ENCODE assay signal across 21 cellular contexts in the genomic region with DNA sequence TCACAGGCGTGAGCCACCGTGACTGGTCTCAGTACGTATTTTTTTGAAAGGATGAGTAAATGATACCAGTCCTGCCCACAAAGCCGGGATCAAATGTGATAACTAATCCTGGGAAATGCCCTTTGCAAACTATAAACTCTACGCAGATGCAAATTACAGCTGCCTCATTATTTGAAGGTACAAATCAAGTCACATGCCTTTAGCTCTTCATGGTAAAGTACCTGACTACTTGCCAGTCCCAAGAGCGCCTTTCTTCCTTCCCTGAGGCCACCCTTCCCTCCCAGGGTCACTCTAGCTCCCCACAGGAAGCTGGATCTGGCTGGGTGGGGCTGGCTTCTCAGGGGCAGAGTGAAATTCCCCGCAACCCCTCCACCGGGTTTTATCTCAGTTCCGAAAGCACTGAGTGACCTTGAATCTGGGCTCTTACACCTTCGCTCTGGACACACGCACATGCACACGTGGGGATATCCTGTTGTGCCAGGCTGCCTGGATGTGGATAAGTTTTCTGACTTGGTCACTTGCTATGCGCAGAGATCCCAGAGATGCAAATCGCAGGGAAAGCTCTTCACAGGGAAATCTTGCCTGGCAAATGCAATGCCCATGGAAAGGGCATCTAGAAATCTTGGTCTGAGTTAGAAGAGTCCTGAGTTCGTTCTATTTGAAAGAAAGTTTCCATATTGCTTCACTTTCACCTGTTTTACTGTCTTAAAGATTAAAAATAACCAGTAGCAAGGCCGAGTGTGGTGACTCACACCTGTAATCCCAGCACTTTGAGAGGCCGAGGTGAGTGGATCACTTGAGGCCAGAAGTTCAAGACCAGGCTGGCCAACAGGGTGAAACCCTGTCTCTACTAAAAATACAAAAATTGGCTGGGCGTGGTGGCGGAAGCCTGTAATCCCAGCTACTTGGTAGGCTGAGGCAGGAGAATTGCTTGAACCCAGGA. TPM values are rescaled to one million over a fixed set of nuclear protein-coding genes. Genes with fewer than 3 reads are reported as not detected.
A peak's percentile ranks its signal among the peaks of the same experiment; 100 is the strongest.
DNase-seq lines count a peak whose midpoint lies in the region; ATAC-seq, FAIRE-seq and TF ChIP-seq lines count a peak whose summit lies in the region.
"Had no signal": no experiment of that assay in that cellular context is flagged by ENCODE, and none has a peak within 500 bp of the region (broad histone marks: within the 10 kb centered on the region; RNA-seq: fewer than 3 reads in every experiment).

No MANE protein-coding gene starts in this region.

- H3K27me3 ChIP-seq in bronchial epithelial cell (ENCODE audit: control insufficient read depth, insufficient read depth, low read length), result no peaks in the 10 kb centered on the region
- H3K27me3 ChIP-seq in right cardiac atrium (ENCODE audit: control insufficient read depth, insufficient read depth), result no peaks in the 10 kb centered on the region
- H3K27me3 ChIP-seq in spleen (replicated peaks in 1 of 7), result peaks cover 0 to 11% (median 0%) of the 10 kb centered on the region in 7 donors

- intact Hi-C loops in right cardiac atrium (cut with DNase I) (no loop called here), spleen (cut with DNase I; ENCODE audit: low total_unique reads) (no loop called here)

- H3K4me1 ChIP-seq in right cardiac atrium (ENCODE audit: control insufficient read depth, insufficient read depth, low read length), result peaks cover 14% of the 10 kb centered on the region
- H3K4me1 ChIP-seq in spleen, result peaks cover 10 to 55% (median 20%) of the 10 kb centered on the region in 6 donors

- WGBS in right cardiac atrium, result 58% methylated on average over 19 of the region's 19 CpGs
- 56 to 77% (median 72%) methylated on average over 19 of the region's 19 CpGs for WGBS in spleen, 5 donors

- no peaks in the 10 kb centered on the region for H3K36me3 ChIP-seq in bronchial epithelial cell (ENCODE audit: control insufficient read depth, insufficient read depth, low read length)
- no peaks in the 10 kb centered on the region for H3K36me3 ChIP-seq in spleen

- peaks cover 8 to 30% of the 10 kb centered on the region in 2 donors for H3K27me3 Mint-ChIP-seq in stimulated activated naive B cell treated with anti-CD40 and anti-IgM and Interleukin-4, amounts not matched to agents 10 μg/mL and 1 μg/mL and 100 μg/mL, for 72 hours

- TF ChIP-seq POLR2A in GM12892 (IDR thresholded peaks at IDR 0.05; ENCODE audit: low read depth, low read length) (no peak), spleen (IDR thresholded peaks at IDR 0.05) (no peak)

- DNase-seq in GM12892 (ENCODE audit: insufficient read length), result no peak
- peak; percentile 37 for DNase-seq in bronchial epithelial cell (ENCODE audit: low read depth)
- peak in 2 of 3 donors; percentile 40 to 55 for DNase-seq in right cardiac atrium
- peak; percentile 76 for DNase-seq in spleen
- DNase-seq in GM13977 (ENCODE audit: low spot score), result no peak
- DNase-seq in stimulated activated naive B cell treated with anti-CD40 and anti-IgM and Interleukin-4, amounts not matched to agents 10 μg/mL and 1 μg/mL and 100 μg/mL, for 72 hours, result no peak
- no peak for DNase-seq in AG08396 (ENCODE audit: low spot score)
- DNase-seq: activated CD8-positive, alpha-beta memory T cell treated with anti-CD3 and anti-CD28 coated beads, Interleukin-2, amount 50 U/mL, for 48 hours; activated naive CD4-positive, alpha-beta T cell treated with Interleukin-2 at 50 U/mL for 16 hours; Calu3; effector memory CD8-positive, alpha-beta T cell; H9; immature natural killer cell; mucosa of descending colon; NCI-H2081 treated with DMSO at 0.1 percent for 48 hours; NCI-H748 treated with DMSO at 0.1 percent for 48 hours; nucleus accumbens; T-helper 2 cell had no signal

- FAIRE-seq in GM12892 (lab: Jason Lieb, UNC), result peak; percentile 75
- no peak for FAIRE-seq in bronchial epithelial cell (lab: Jason Lieb, UNC)
- FAIRE-seq: frontal cortex had no signal

- peaks cover 22 to 23% of the 10 kb centered on the region in 2 donors for H3K4me1 Mint-ChIP-seq in stimulated activated naive B cell treated with anti-CD40 and anti-IgM and Interleukin-4, amounts not matched to agents 10 μg/mL and 1 μg/mL and 100 μg/mL, for 72 hours

- H3K27ac Mint-ChIP-seq in stimulated activated naive B cell treated with anti-CD40 and anti-IgM and Interleukin-4, amounts not matched to agents 10 μg/mL and 1 μg/mL and 100 μg/mL, for 72 hours, result no peak overlapping the region
- H3K27ac Mint-ChIP-seq: effector memory CD8-positive, alpha-beta T cell; immature natural killer cell had no signal

- H3K4me3 ChIP-seq in bronchial epithelial cell (ENCODE audit: low read depth, low read length) (no peak overlapping the region), right cardiac atrium (ENCODE audit: low read length) (no peak overlapping the region), spleen (no peak overlapping the region)
- H3K4me3 ChIP-seq: mucosa of descending colon had no signal

- peaks cover 0 to 4% of the 10 kb centered on the region in 2 donors for H3K36me3 Mint-ChIP-seq in stimulated activated naive B cell treated with anti-CD40 and anti-IgM and Interleukin-4, amounts not matched to agents 10 μg/mL and 1 μg/mL and 100 μg/mL, for 72 hours
- H3K36me3 Mint-ChIP-seq: IgD-negative memory B cell had no signal

- ATAC-seq in right cardiac atrium, result peak; percentile 67 to 77
- no peak for ATAC-seq in HG03139 (IDR thresholded peaks at IDR 0.05; ENCODE audit: unreplicated experiment)
- no peak for ATAC-seq in stimulated activated naive B cell treated with anti-CD40 and anti-IgM and Interleukin-4, amounts not matched to agents 10 μg/mL and 1 μg/mL and 100 μg/mL, for 72 hours (replicated peaks)
- ATAC-seq: effector memory CD8-positive, alpha-beta T cell; mucosa of descending colon had no signal

- in situ Hi-C loops in GM13977 (cut with MboI; ENCODE audit: low pct_unique_long_range_greater_than_20kb, low sequenced_read_pairs, unreplicated experiment), result no loop called here

- TF ChIP-seq CTCF in bronchial epithelial cell (IDR thresholded peaks at IDR 0.05; ENCODE audit: insufficient read depth, low read length, severe bottlenecking) (no peak), spleen (IDR thresholded peaks at IDR 0.05 in 8 of 11, conservative IDR thresholded peaks at IDR 0.05 in 3 of 11) (no peak), GM13977 (IDR thresholded peaks at IDR 0.05; ENCODE audit: extremely low read depth, insufficient read depth, missing control alignments) (no peak)

- H3K27ac ChIP-seq in right cardiac atrium (ENCODE audit: low read length), result peak overlapping the region; percentile 71
- H3K27ac ChIP-seq in spleen, result peak overlapping the region in 7 of 8 donors; percentile 58 to 82 (median 75)

- H3K4me3 Mint-ChIP-seq in stimulated activated naive B cell treated with anti-CD40 and anti-IgM and Interleukin-4, amounts not matched to agents 10 μg/mL and 1 μg/mL and 100 μg/mL, for 72 hours, result no peak overlapping the region
- H3K4me3 Mint-ChIP-seq: effector memory CD8-positive, alpha-beta T cell; H9; immature natural killer cell had no signal

- H3K9me3 ChIP-seq in right cardiac atrium (ENCODE audit: control insufficient read depth, low read length) (no peaks in the 10 kb centered on the region), spleen (peaks cover 0 to 23% (median 13%) of the 10 kb centered on the region in 8 donors)

- H3K9me3 Mint-ChIP-seq in stimulated activated naive B cell treated with anti-CD40 and anti-IgM and Interleukin-4, amounts not matched to agents 10 μg/mL and 1 μg/mL and 100 μg/mL, for 72 hours, result peaks cover 2 to 4% of the 10 kb centered on the region in 2 donors
- H3K9me3 Mint-ChIP-seq: effector memory CD8-positive, alpha-beta T cell had no signal

RNA-seq across cellular contexts. Expression of a gene that starts 8.5 kb away (rescaled TPM):
- 4.0 TPM for polyA plus RNA-seq in GM12892 (2012; ENCODE audit: missing spikeins)
- 12.4 and 15.5 TPM in 2 replicates for total RNA-seq in bronchial epithelial cell
- total RNA-seq in right cardiac atrium, result 100 to 1,000 TPM in 1 of 4 donors, 10 to 100 TPM in 3; 74.3 to 103 (median 86.8) TPM
- polyA plus RNA-seq in right cardiac atrium, result 66.3 TPM
- 10 to 100 TPM; 13.3 to 45.2 (median 23.1) TPM for total RNA-seq in spleen
- 10 to 100 TPM in 1 of 3 donors, 1 to 10 TPM in 2; 7.3 to 22.1 (median 9.0) TPM for polyA plus RNA-seq in spleen
- polyA plus RNA-seq: IgD-negative memory B cell had no signal

Comparison
In these comparisons a context has a peak if more than half of its experiments do, and no peak if none do; other contexts are left out.
1. DNase-seq: peak in bronchial epithelial cell (single experiment), right cardiac atrium (2 of 3) and spleen (single experiment); none in GM12892 (single experiment), GM13977 (single experiment), stimulated activated naive B cell treated with anti-CD40 and anti-IgM and Interleukin-4, amounts not matched to agents 10 μg/mL and 1 μg/mL and 100 μg/mL, for 72 hours (single experiment) and AG08396 (single experiment).
2. ATAC-seq: peak in right cardiac atrium (2 of 2); none in HG03139 (single experiment) and stimulated activated naive B cell treated with anti-CD40 and anti-IgM and Interleukin-4, amounts not matched to agents 10 μg/mL and 1 μg/mL and 100 μg/mL, for 72 hours (0 of 2).